ENCODE assay signal across 1 cellular context in the genomic region with DNA sequence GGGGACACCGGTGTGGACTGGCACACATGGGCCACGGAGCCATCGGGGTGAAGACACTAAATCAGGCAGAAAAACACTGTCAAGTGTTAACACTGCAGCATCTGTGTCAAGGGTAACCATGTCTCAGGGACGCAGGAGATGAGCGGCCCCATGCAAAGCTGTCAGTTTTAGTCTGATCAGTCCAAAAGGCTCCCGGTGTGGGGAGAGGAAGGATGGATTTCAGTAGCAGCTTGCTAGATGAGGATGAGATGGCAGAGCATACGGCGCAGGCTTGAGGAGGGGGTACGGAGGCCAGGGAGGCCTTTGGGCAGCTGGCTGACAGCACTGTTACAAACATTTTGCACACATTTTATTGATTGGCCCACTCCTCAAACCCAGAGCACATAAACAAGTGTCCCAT.
TF ChIP-seq lines count a peak whose summit lies in the region.

No MANE protein-coding gene starts in this region.

TF ChIP-seq in H1, 55 proteins besides CTCF, POLR2A, EP300 and RAD21 (continued from another document):
- no peak for TF ChIP-seq CHD7 (IDR thresholded peaks at IDR 0.05; ENCODE audit: insufficient replicate concordance, low read length)
- no peak for TF ChIP-seq SP1 (IDR thresholded peaks at IDR 0.05; ENCODE audit: low read depth, low read length)
- no peak for TF ChIP-seq SIN3A (conservative IDR thresholded peaks at IDR 0.05 in 1 of 2, IDR thresholded peaks at IDR 0.05 in 1 of 2; ENCODE audit: low read depth in 1 of 2, low read length in 2 of 2)
- TF ChIP-seq TBP (IDR thresholded peaks at IDR 0.05; ENCODE audit: low read depth, low read length), result no peak
- no peak for TF ChIP-seq TCF12 (IDR thresholded peaks at IDR 0.05; ENCODE audit: low read depth, low read length)
- TF ChIP-seq TAF1 (IDR thresholded peaks at IDR 0.05; ENCODE audit: low read depth, low read length), result no peak
- no peak for TF ChIP-seq CTBP2 (IDR thresholded peaks at IDR 0.05; ENCODE audit: borderline replicate concordance, insufficient read depth, insufficient read length, low read length)
- no peak for TF ChIP-seq CREB1 (IDR thresholded peaks at IDR 0.05)
- TF ChIP-seq CHD2 (IDR thresholded peaks at IDR 0.05; ENCODE audit: low read length), result no peak
- no peak for TF ChIP-seq NRF1 (IDR thresholded peaks at IDR 0.05; ENCODE audit: low read depth, low read length)
TF ChIP-seq in H1: peak in this region for 0.
